1 cellular context compared by ENCODE assay signal in genomic region chr16:67718668-67719047, GRCh38.
TF ChIP-seq lines count a peak whose summit lies in the region.

No MANE protein-coding gene starts in this region.

TF ChIP-seq in endothelial cell of umbilical vein, 7 proteins besides CTCF, POLR2A, EP300 and RAD21 (continued from another document):
- TF ChIP-seq EZH2 (IDR thresholded peaks at IDR 0.05; ENCODE audit: borderline replicate concordance, low read depth, low read length, severe bottlenecking): no peak
- TF ChIP-seq POLR2AphosphoS5 (IDR thresholded peaks at IDR 0.05; ENCODE audit: insufficient read depth, low read depth, low read length): no peak
- TF ChIP-seq MAX (IDR thresholded peaks at IDR 0.05; ENCODE audit: insufficient read depth, insufficient read length): no peak
